Comparison of ENCODE assay signal across 29 cellular contexts in the genomic region with DNA sequence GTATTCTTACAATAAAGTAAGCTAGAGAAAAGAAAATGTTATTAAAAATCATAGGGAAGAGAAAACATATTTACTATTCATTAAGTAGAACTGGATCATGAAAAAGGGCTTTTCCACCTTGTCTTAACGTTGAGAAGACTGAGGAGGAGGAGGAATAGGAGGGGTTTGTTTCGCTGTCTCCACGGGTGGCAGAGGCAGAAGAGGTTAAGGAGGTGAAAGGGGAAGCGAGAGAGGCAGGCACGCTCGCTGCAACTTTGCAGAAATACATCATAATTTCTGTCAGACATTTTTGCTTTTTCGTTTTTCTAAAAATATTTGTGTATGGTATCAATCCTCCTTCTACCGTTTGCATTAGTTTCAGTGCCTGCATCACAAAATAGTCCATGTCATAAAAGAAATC.
"Had no signal": no experiment of that assay in that cellular context is flagged by ENCODE, and none has a peak within 500 bp of the region (broad histone marks: within the 10 kb centered on the region; RNA-seq: fewer than 3 reads in every experiment).

No MANE protein-coding gene starts in this region.

- H3K36me3 ChIP-seq: ascending aorta, cardiac muscle cell, colonic mucosa, esophagus squamous epithelium, lower lobe of right lung, neural progenitor cell, sigmoid colon, vagina had no signal

- H3K27me3 ChIP-seq: ascending aorta, cardiac muscle cell, colonic mucosa, esophagus squamous epithelium, neural progenitor cell, sigmoid colon, vagina had no signal

- H3K4me3 ChIP-seq: ascending aorta, cardiac muscle cell, colonic mucosa, esophagus squamous epithelium, lower lobe of right lung, neural progenitor cell, psoas muscle, sigmoid colon, vagina had no signal

- H3K9me3 ChIP-seq: ascending aorta, colonic mucosa, esophagus squamous epithelium, psoas muscle, sigmoid colon, vagina had no signal

- ATAC-seq: activated CD8-positive, alpha-beta T cell treated with anti-CD3 and anti-CD28 coated beads, Interleukin-2, amount 10 ng/mL, durations not matched to agents 7 days and 5 days; activated T-cell treated with anti-CD3 and anti-CD28 coated beads, Interleukin-2, amount 50 U/mL, for 72 hours; left lobe of liver; lower lobe of right lung; naive thymus-derived CD8-positive, alpha-beta T cell; psoas muscle; stimulated activated effector memory CD8-positive, alpha-beta T cell treated with anti-CD3 and anti-CD28 coated beads, Interleukin-12 subunit alpha, Interleukin-12 subunit beta, amount 100 ng/mL, for 72 hours had no signal

- DNase-seq: activated B cell treated with CpG ODN at 0.5 μM for 24 hours; activated CD4-positive, alpha-beta T cell treated with anti-CD3 and anti-CD28 coated beads, Interleukin-2, amount 50 U/mL, for 1 hour; activated CD8-positive, alpha-beta T cell treated with anti-CD3 and anti-CD28 coated beads, Interleukin-2, amount 10 ng/mL, durations not matched to agents 7 days and 5 days; activated naive CD4-positive, alpha-beta T cell; activated T-cell treated with anti-CD3 and anti-CD28 coated beads for 4 hours; activated T-cell treated with anti-CD3 and anti-CD28 coated beads, Interleukin-2, amount 50 U/mL, for 72 hours; cerebellar nuclear complex; colonic mucosa; effector CD8-positive, alpha-beta T cell; esophagus squamous epithelium; foreskin melanocyte; kidney glomerular epithelial cell; lower lobe of right lung; mesenchymal stem cell; naive thymus-derived CD8-positive, alpha-beta T cell; occipital lobe; psoas muscle; sigmoid colon; small intestine; stimulated activated CD4-positive, alpha-beta T cell treated with anti-CD3 and anti-CD28 coated beads, Interleukin-4, amount 100 ng/mL, for 24 hours; substantia nigra had no signal

- H3K27ac ChIP-seq: ascending aorta, cardiac muscle cell, colonic mucosa, epithelial cell of prostate, esophagus squamous epithelium, lower lobe of right lung, neural progenitor cell, parathyroid adenoma, psoas muscle, sigmoid colon, vagina had no signal
